Comparison of ENCODE assay signal across 8 cellular contexts in the genomic region with DNA sequence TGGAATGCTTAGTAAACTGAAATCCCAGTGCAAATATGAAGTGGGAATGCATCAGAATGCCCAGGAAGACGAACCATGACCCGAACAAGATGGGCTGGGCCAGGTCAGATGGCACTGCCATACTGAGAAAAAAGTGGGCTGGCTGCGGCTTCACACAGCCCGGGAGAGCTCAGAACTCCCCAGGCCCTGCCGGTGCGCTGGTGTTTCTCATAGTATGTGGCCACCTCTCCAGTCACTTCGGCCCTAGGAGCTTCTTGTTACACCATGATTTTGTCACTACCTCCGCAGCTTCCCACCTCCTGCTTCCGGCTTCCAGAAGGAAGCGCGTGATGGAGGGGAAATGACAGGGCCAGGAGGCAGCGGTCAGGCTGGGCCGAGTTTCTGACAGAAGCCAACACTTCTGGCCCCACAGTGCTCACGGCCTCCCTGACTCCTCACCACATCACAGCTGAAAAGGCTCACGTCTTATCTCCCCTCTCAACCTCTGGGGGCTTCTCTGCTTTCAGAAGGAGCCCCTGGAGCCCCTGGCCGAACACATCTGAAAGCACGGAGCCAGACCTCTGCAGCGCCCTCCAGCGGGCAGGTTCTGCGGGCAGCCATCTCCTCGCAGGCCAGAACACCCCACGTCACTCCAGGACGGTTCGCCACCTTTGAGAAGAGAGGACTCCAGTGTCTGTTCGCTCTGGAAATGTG. TPM values are rescaled to one million over a fixed set of nuclear protein-coding genes. Genes with fewer than 3 reads are reported as not detected.
DNase-seq lines count a peak whose midpoint lies in the region; ATAC-seq and TF ChIP-seq lines count a peak whose summit lies in the region.

No MANE protein-coding gene starts in this region.

- H3K36me3 Mint-ChIP-seq in activated CD4-positive, alpha-beta T cell treated with anti-CD3 and anti-CD28 coated beads, Interleukin-2, amount 10 ng/mL, durations not matched to agents 7 days and 5 days (ENCODE audit: low read depth) = peaks cover 36% of the 10 kb centered on the region

- no peaks in the 10 kb centered on the region for H3K79me2 ChIP-seq in smooth muscle cell (ENCODE audit: low read depth)

- no peak overlapping the region for H3K4me3 ChIP-seq in epithelial cell of esophagus (ENCODE audit: low read length)
- no peak overlapping the region for H3K4me3 ChIP-seq in smooth muscle cell

- WGBS in smooth muscle cell (ENCODE audit: low lambda C conversion rate) = 92% methylated on average over 25 of the region's 25 CpGs

- H3K4me2 ChIP-seq in smooth muscle cell = no peak overlapping the region

- H3F3A ChIP-seq in smooth muscle cell (ENCODE audit: low read depth) = peaks cover 10% of the 10 kb centered on the region

- no peak overlapping the region for H3K9ac ChIP-seq in smooth muscle cell (ENCODE audit: low read depth)

- H3K36me3 ChIP-seq in smooth muscle cell (ENCODE audit: low read depth) = no peaks in the 10 kb centered on the region

- H3K4me1 Mint-ChIP-seq in activated CD4-positive, alpha-beta T cell treated with anti-CD3 and anti-CD28 coated beads, Interleukin-2, amount 10 ng/mL, durations not matched to agents 7 days and 5 days = peaks cover 87% of the 10 kb centered on the region

- peak overlapping the region; percentile 94 for H3K27ac Mint-ChIP-seq in activated CD4-positive, alpha-beta T cell treated with anti-CD3 and anti-CD28 coated beads, Interleukin-2, amount 10 ng/mL, durations not matched to agents 7 days and 5 days

- no peaks in the 10 kb centered on the region for H3K9me3 ChIP-seq in smooth muscle cell (replicated peaks; ENCODE audit: low read depth)

- no peak overlapping the region for H3K27ac ChIP-seq in smooth muscle cell (ENCODE audit: low read depth)

- POLR2A ChIA-PET in activated CD4-positive, alpha-beta T cell treated with anti-CD3 and anti-CD28 coated beads, Interleukin-2, amount 10 ng/mL, durations not matched to agents 7 days and 5 days (lab: Charles Lee) = interaction anchor here (0.8 to 1.1 kb wide), 3 partner anchors 9 to 30 kb away, joined by 3 to 5 read pairs (median 4); no protein-coding TSS in a partner anchor

- no peak for ATAC-seq in GM19455 (IDR thresholded peaks at IDR 0.05; ENCODE audit: unreplicated experiment)
- ATAC-seq in HG03045 (IDR thresholded peaks at IDR 0.05; ENCODE audit: unreplicated experiment) = no peak

- H3K4me1 ChIP-seq in smooth muscle cell (ENCODE audit: low read depth) = peaks cover 11% of the 10 kb centered on the region

- no peaks in the 10 kb centered on the region for H4K20me1 ChIP-seq in smooth muscle cell (ENCODE audit: low read depth)

- H3K4me3 Mint-ChIP-seq in activated CD4-positive, alpha-beta T cell treated with anti-CD3 and anti-CD28 coated beads, Interleukin-2, amount 10 ng/mL, durations not matched to agents 7 days and 5 days = peak overlapping the region; percentile 75

- H3K27me3 Mint-ChIP-seq in activated CD4-positive, alpha-beta T cell treated with anti-CD3 and anti-CD28 coated beads, Interleukin-2, amount 10 ng/mL, durations not matched to agents 7 days and 5 days = peaks cover 2% of the 10 kb centered on the region

- peak; percentile 65 for DNase-seq in activated CD4-positive, alpha-beta T cell treated with anti-CD3 and anti-CD28 coated beads, Interleukin-2, amount 10 ng/mL, durations not matched to agents 7 days and 5 days
- no peak for DNase-seq in epithelial cell of esophagus (ENCODE audit: low read depth)
- DNase-seq in smooth muscle cell (lab: John Stamatoyannopoulos, UW; ENCODE audit: unreplicated experiment) = no peak
- DNase-seq in ureter (ENCODE audit: low spot score) = no peak
- no peak for DNase-seq in NCI-H1436 (lab: John Stamatoyannopoulos, UW)

- H3K9me3 Mint-ChIP-seq in activated CD4-positive, alpha-beta T cell treated with anti-CD3 and anti-CD28 coated beads, Interleukin-2, amount 10 ng/mL, durations not matched to agents 7 days and 5 days = no peaks in the 10 kb centered on the region

- CTCF ChIA-PET in activated CD4-positive, alpha-beta T cell treated with anti-CD3 and anti-CD28 coated beads, Interleukin-2, amount 10 ng/mL, durations not matched to agents 7 days and 5 days (lab: Charles Lee) = interaction anchor here (0.5 to 5.2 kb wide), 19 partner anchors 10 to 702 kb away, joined by 3 to 149 read pairs (median 4); partner anchors contain the start of genes ABHD4, DAD1 and OXA1L

- H2AFZ ChIP-seq in smooth muscle cell (ENCODE audit: low read depth) = no peak overlapping the region

- TF ChIP-seq CTCF in epithelial cell of esophagus (IDR thresholded peaks at IDR 0.05; ENCODE audit: insufficient read depth, low read depth, low read length, missing control alignments) = peak; percentile 18
- TF ChIP-seq CTCF in smooth muscle cell (IDR thresholded peaks at IDR 0.05; ENCODE audit: borderline replicate concordance, insufficient read depth, poor library complexity, severe bottlenecking) = peak; percentile 26

- H3K27me3 ChIP-seq in smooth muscle cell (ENCODE audit: low read depth) = no peaks in the 10 kb centered on the region

- peak; percentile 20 for TF ChIP-seq POLR2A in GM19099 (IDR thresholded peaks at IDR 0.05; ENCODE audit: extremely low read depth, insufficient read length, low read depth)

RNA-seq across cellular contexts. Expression of gene DAD1, which starts 30.7 kb away (rescaled TPM):
- 100 to 1,000 TPM; 169 to 233 TPM for total RNA-seq in activated CD4-positive, alpha-beta T cell treated with anti-CD3 and anti-CD28 coated beads, Interleukin-2, amount 10 ng/mL, durations not matched to agents 7 days and 5 days
- total RNA-seq in smooth muscle cell (473 and 533 TPM in 2 replicates), ureter (172 TPM)
- polyA plus RNA-seq in smooth muscle cell = 519 and 571 TPM in 2 replicates

RNA-seq across cellular contexts. Expression of gene ABHD4, which starts 39.7 kb away (rescaled TPM):
- 10 to 100 TPM in 1 of 2 experiments, 1 to 10 TPM in 1; 8.3 to 10.4 TPM for total RNA-seq in activated CD4-positive, alpha-beta T cell treated with anti-CD3 and anti-CD28 coated beads, Interleukin-2, amount 10 ng/mL, durations not matched to agents 7 days and 5 days
- 9.7 and 10.5 TPM in 2 replicates for total RNA-seq in smooth muscle cell
- 13.9 and 24.1 TPM in 2 replicates for polyA plus RNA-seq in smooth muscle cell
- total RNA-seq in ureter = 33.7 TPM
